In genomic region chr16:17076818-17077498, GRCh38 we compare ENCODE assay signal across 16 cellular contexts.
A peak's percentile ranks its signal among the peaks of the same experiment; 100 is the strongest.
DNase-seq lines count a peak whose midpoint lies in the region; ATAC-seq, FAIRE-seq and TF ChIP-seq lines count a peak whose summit lies in the region.
"Had no signal": no experiment of that assay in that cellular context is flagged by ENCODE, and none has a peak within 500 bp of the region (broad histone marks: within the 10 kb centered on the region; RNA-seq: fewer than 3 reads in every experiment).

No MANE protein-coding gene starts in this region.

- H3K4me3 ChIP-seq in HepG2 (replicated peaks in 1 of 3; ENCODE audit: insufficient read depth in 1 of 3, low read depth in 2 of 3, low read length in 3 of 3) (no peak overlapping the region), right lobe of liver (no peak overlapping the region)
- H3K4me3 ChIP-seq: BLaER1 treated with 17β-estradiol and CSF1 and Interleukin-3, amounts not matched to agents 10 nM and 100 nM; HAP-1 had no signal

- H2AFZ ChIP-seq in HepG2 (ENCODE audit: low read length) = no peak overlapping the region

- H3K9ac ChIP-seq in HepG2 (ENCODE audit: insufficient read depth, low read depth, low read length) = no peak overlapping the region
- H3K9ac ChIP-seq: BLaER1 treated with 17β-estradiol and CSF1 and Interleukin-3, amounts not matched to agents 10 nM and 100 nM had no signal

- H3K27me3 ChIP-seq in HepG2 (ENCODE audit: control insufficient read depth in 1 of 2, insufficient read depth in 2 of 2, low read length in 2 of 2) (no peaks in the 10 kb centered on the region), right lobe of liver (peaks cover 0 to 4% of the 10 kb centered on the region in 2 donors), layer of hippocampus (ENCODE audit: control insufficient read depth, insufficient read depth, low read length) (no peaks in the 10 kb centered on the region)
- H3K27me3 ChIP-seq: BLaER1 treated with 17β-estradiol and CSF1 and Interleukin-3, amounts not matched to agents 10 nM and 100 nM had no signal

- WGBS in HepG2 (ENCODE audit: low lambda C conversion rate) = 24% methylated on average over 5 of the region's 5 CpGs
- WGBS in right lobe of liver (ENCODE audit: insufficient coverage, low coverage, low lambda C conversion rate, missing lambda C conversion rate) = 50% methylated on average over 5 of the region's 5 CpGs

- H3K27ac ChIP-seq in HepG2 (ENCODE audit: extremely low read length, insufficient read depth, low read length) (no peak overlapping the region), right lobe of liver (no peak overlapping the region), caudate nucleus (ENCODE audit: low read depth, low read length) (peak overlapping the region; percentile 59), layer of hippocampus (ENCODE audit: low read depth, low read length) (peak overlapping the region; percentile 52), temporal lobe (ENCODE audit: low read depth, low read length) (peak overlapping the region; percentile 62)
- H3K27ac ChIP-seq: 22Rv1; BLaER1 treated with 17β-estradiol and CSF1 and Interleukin-3, amounts not matched to agents 10 nM and 100 nM had no signal

- no peaks in the 10 kb centered on the region for H4K20me1 ChIP-seq in HepG2 (ENCODE audit: insufficient read depth, low read length)
- H4K20me1 ChIP-seq: BLaER1 treated with 17β-estradiol and CSF1 and Interleukin-3, amounts not matched to agents 10 nM and 100 nM had no signal

- in situ Hi-C loops in HepG2 (cut with HindIII; ENCODE audit: extremely low pct_ligation_motif_present, low pct_unique_long_range_greater_than_20kb) = no loop called here

- no peaks in the 10 kb centered on the region for H3K79me2 ChIP-seq in HepG2 (ENCODE audit: insufficient read depth, low read length)

- H3K36me3 ChIP-seq in HepG2 (replicated peaks in 1 of 2; ENCODE audit: control insufficient read depth in 1 of 2, insufficient read depth in 2 of 2, low read length in 2 of 2) = no peaks in the 10 kb centered on the region
- no peaks in the 10 kb centered on the region for H3K36me3 ChIP-seq in right lobe of liver
- H3K36me3 ChIP-seq: BLaER1 treated with 17β-estradiol and CSF1 and Interleukin-3, amounts not matched to agents 10 nM and 100 nM; HAP-1 had no signal

- no peaks in the 10 kb centered on the region for H3K9me3 ChIP-seq in HepG2 (ENCODE audit: low read length)
- no peaks in the 10 kb centered on the region for H3K9me3 ChIP-seq in right lobe of liver
- H3K9me3 ChIP-seq: BLaER1 treated with 17β-estradiol and CSF1 and Interleukin-3, amounts not matched to agents 10 nM and 100 nM; HAP-1 had no signal

- H3K4me1 ChIP-seq in HepG2 (ENCODE audit: insufficient read depth, low read length) (no peaks in the 10 kb centered on the region), right lobe of liver (no peaks in the 10 kb centered on the region)
- H3K4me1 ChIP-seq: HAP-1 had no signal

- DNase-seq in HepG2 (ENCODE audit: low spot score) = no peak
- DNase-seq in right lobe of liver = no peak
- DNase-seq in caudate nucleus (lab: John Stamatoyannopoulos, UW) = no peak
- DNase-seq in stimulated activated CD8-positive, alpha-beta memory T cell treated with anti-CD3 and anti-CD28 coated beads, Interleukin-4, amount 100 ng/mL, for 48 hours = no peak
- no peak for DNase-seq in AG08395 (ENCODE audit: low spot score)
- no peak for DNase-seq in D721Med (ENCODE audit: insufficient read length, low spot score)
- DNase-seq: CD8-positive, alpha-beta memory T cell; COR-L47; DMS153; DMS79; GDM1 had no signal

- no peak overlapping the region for H3K4me2 ChIP-seq in HepG2 (ENCODE audit: low read depth, low read length)
- H3K4me2 ChIP-seq: BLaER1 treated with 17β-estradiol and CSF1 and Interleukin-3, amounts not matched to agents 10 nM and 100 nM had no signal

- no peak for ATAC-seq in HepG2
- ATAC-seq in right lobe of liver = no peak

- intact Hi-C loops in HepG2 (cut with micrococcal nuclease; ENCODE audit: unreplicated experiment) = no loop called here
- intact Hi-C loops in right lobe of liver (cut with DNase I) = no loop called here

- TF ChIP-seq POLR2A in HepG2 (IDR thresholded peaks at IDR 0.05; ENCODE audit: insufficient read depth in 1 of 2, low read depth in 2 of 2, low read length in 2 of 2) (no peak), right lobe of liver (IDR thresholded peaks at IDR 0.05) (no peak)

- CTCF ChIA-PET in HepG2 (lab: Yijun Ruan, JAX; ENCODE audit: low intra/inter-chr PET ratio, low total read pairs) = no interaction called here

- TF ChIP-seq CTCF in HepG2 (CRISPR knock-in tag; IDR thresholded peaks at IDR 0.05) = no peak
- TF ChIP-seq CTCF in right lobe of liver (IDR thresholded peaks at IDR 0.05) = no peak
- TF ChIP-seq CTCF in D721Med (IDR thresholded peaks at IDR 0.05; ENCODE audit: insufficient read depth, missing control alignments) = no peak

- no TSS peak for BruUV-seq in HepG2 (replicated peaks; lab: Mats Ljungman, UMichigan)

- POLR2A ChIA-PET in HepG2 (lab: Yijun Ruan, JAX) = no interaction called here

- TF ChIP-seq EP300 in HepG2 (IDR thresholded peaks at IDR 0.05; ENCODE audit: low read depth in 2 of 2, low read length in 2 of 2) (no peak), HepG2 (CRISPR knock-in tag; IDR thresholded peaks at IDR 0.05; ENCODE audit: borderline replicate concordance) (no peak)

- FAIRE-seq in HepG2 (lab: Jason Lieb, UNC) (no peak), D721Med (lab: Jason Lieb, UNC) (no peak)

- TF ChIP-seq RAD21 in HepG2 (CRISPR knock-in tag; IDR thresholded peaks at IDR 0.05) = no peak

TF ChIP-seq in HepG2, 621 proteins besides CTCF, POLR2A, EP300 and RAD21:
- TF ChIP-seq SP2 (CRISPR knock-in tag; IDR thresholded peaks at IDR 0.05) = no peak
- peak; percentile 40 for TF ChIP-seq HNRNPK (IDR thresholded peaks at IDR 0.05; ENCODE audit: low read depth, low read length, poor library complexity, severe bottlenecking)
- peak; percentile 78 for TF ChIP-seq ZNF629 (CRISPR knock-in tag; conservative IDR thresholded peaks at IDR 0.05)

Comparison
In these comparisons a context has a peak if more than half of its experiments do, and no peak if none do; other contexts are left out.
1. H3K27ac ChIP-seq: peak in caudate nucleus (single experiment), layer of hippocampus (single experiment) and temporal lobe (single experiment); none in HepG2 (single experiment) and right lobe of liver (0 of 3).